17 cellular contexts compared by ENCODE assay signal in the genomic region with DNA sequence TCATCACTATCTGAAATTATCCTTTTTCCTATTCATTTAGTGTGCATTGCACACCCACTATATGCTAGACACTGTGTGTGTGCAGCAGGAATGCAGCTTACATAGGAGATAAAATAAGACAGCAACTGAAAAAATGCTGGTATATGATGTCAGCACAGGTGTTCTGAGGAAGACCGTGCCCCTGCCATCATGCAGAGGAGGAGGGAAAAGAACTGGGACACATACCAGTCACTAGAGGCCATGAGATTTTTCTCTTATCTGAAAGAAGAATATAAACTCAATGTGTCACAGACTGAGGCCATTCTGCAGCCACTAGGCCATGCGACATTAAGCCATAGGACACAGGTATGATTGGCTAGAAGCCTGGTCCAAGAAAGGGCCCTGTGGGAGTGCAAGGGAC.
DNase-seq lines count a peak whose midpoint lies in the region; ATAC-seq and TF ChIP-seq lines count a peak whose summit lies in the region.
"Had no signal": no experiment of that assay in that cellular context is flagged by ENCODE, and none has a peak within 500 bp of the region (broad histone marks: within the 10 kb centered on the region; RNA-seq: fewer than 3 reads in every experiment).

No MANE protein-coding gene starts in this region.

- ATAC-seq in HG03039 (IDR thresholded peaks at IDR 0.05; ENCODE audit: unreplicated experiment) = peak; percentile 20
- no peak for ATAC-seq in activated CD8-positive, alpha-beta T cell treated with anti-CD3 and anti-CD28 coated beads for 36 hours
- ATAC-seq: gastroesophageal sphincter, psoas muscle had no signal

- H3K9ac ChIP-seq in rectal smooth muscle tissue (ENCODE audit: low read length) = no peak overlapping the region

- intact Hi-C loops in activated CD8-positive, alpha-beta T cell treated with anti-CD3 and anti-CD28 coated beads for 36 hours (cut with micrococcal nuclease) = no loop called here

- no peaks in the 10 kb centered on the region for H3K9me3 Mint-ChIP-seq in activated naive CD4-positive, alpha-beta T cell treated with anti-CD3 and anti-CD28 coated beads, Interleukin-2, amount 50 U/mL, for 24 hours
- H3K9me3 Mint-ChIP-seq in activated CD8-positive, alpha-beta T cell treated with anti-CD3 and anti-CD28 coated beads for 36 hours = peaks cover 4% of the 10 kb centered on the region
- no peaks in the 10 kb centered on the region for H3K9me3 Mint-ChIP-seq in chondrocyte (ENCODE audit: low read depth)

- CTCF ChIA-PET in activated CD8-positive, alpha-beta T cell treated with anti-CD3 and anti-CD28 coated beads for 36 hours (lab: Charles Lee) = interaction anchor here (0.6 to 0.9 kb wide), 4 partner anchors 10 to 374 kb away, joined by 3 to 4 read pairs (median 4); no protein-coding TSS in a partner anchor
- CTCF ChIA-PET in GM10248 (lab: Yijun Ruan, JAX) = interaction anchor here (1.1 to 2.8 kb wide), 2 partner anchors 10 to 13 kb away, joined by 3 to 9 read pairs; no protein-coding TSS in a partner anchor

- no peak for DNase-seq in activated naive CD4-positive, alpha-beta T cell (lab: John Stamatoyannopoulos, UW)
- DNase-seq in activated CD8-positive, alpha-beta T cell treated with anti-CD3 and anti-CD28 coated beads for 36 hours = no peak
- DNase-seq in chondrocyte (ENCODE audit: low spot score) (no peak), GM10248 (ENCODE audit: extremely low spot score) (no peak)
- DNase-seq in stimulated activated CD8-positive, alpha-beta memory T cell treated with anti-CD3 and anti-CD28 coated beads, Interleukin-4, amount 100 ng/mL, for 48 hours = no peak
- DNase-seq: activated CD4-positive, CD25-positive, alpha-beta regulatory T cell; activated T-cell treated with anti-CD3 and anti-CD28 coated beads, Interleukin-2, amount 50 U/mL, for 1 hour; amygdala; left ventricle myocardium superior; MG63; NCI-H187; NCI-H526 treated with DMSO at 0.1 percent for 48 hours; psoas muscle had no signal

- H3K27ac ChIP-seq in rectal smooth muscle tissue (ENCODE audit: low read depth, low read length) = no peak overlapping the region
- H3K27ac ChIP-seq: gastroesophageal sphincter, psoas muscle had no signal

- H3K4me1 Mint-ChIP-seq in activated naive CD4-positive, alpha-beta T cell treated with anti-CD3 and anti-CD28 coated beads, Interleukin-2, amount 50 U/mL, for 24 hours = peaks cover 79% of the 10 kb centered on the region
- H3K4me1 Mint-ChIP-seq in activated CD8-positive, alpha-beta T cell treated with anti-CD3 and anti-CD28 coated beads for 36 hours (ENCODE audit: low read depth) = peaks cover 74% of the 10 kb centered on the region
- peaks cover 4% of the 10 kb centered on the region for H3K4me1 Mint-ChIP-seq in chondrocyte (ENCODE audit: low read depth)

- no peak overlapping the region for H3K4me3 Mint-ChIP-seq in activated naive CD4-positive, alpha-beta T cell treated with anti-CD3 and anti-CD28 coated beads, Interleukin-2, amount 50 U/mL, for 24 hours
- H3K4me3 Mint-ChIP-seq in activated CD8-positive, alpha-beta T cell treated with anti-CD3 and anti-CD28 coated beads for 36 hours = no peak overlapping the region
- H3K4me3 Mint-ChIP-seq in chondrocyte (ENCODE audit: unreplicated experiment) = no peak overlapping the region

- H3K27ac Mint-ChIP-seq in activated naive CD4-positive, alpha-beta T cell treated with anti-CD3 and anti-CD28 coated beads, Interleukin-2, amount 50 U/mL, for 24 hours = peak overlapping the region; percentile 48
- peak overlapping the region; percentile 36 for H3K27ac Mint-ChIP-seq in activated CD8-positive, alpha-beta T cell treated with anti-CD3 and anti-CD28 coated beads for 36 hours
- H3K27ac Mint-ChIP-seq in chondrocyte (ENCODE audit: unreplicated experiment) = no peak overlapping the region

- POLR2A ChIA-PET in activated CD8-positive, alpha-beta T cell treated with anti-CD3 and anti-CD28 coated beads for 36 hours (lab: Charles Lee) = interaction anchor here (1.9 kb wide), 1 partner anchor 195 kb away, joined by 5 read pairs; no protein-coding TSS in a partner anchor
- POLR2A ChIA-PET in GM10248 (lab: Yijun Ruan, JAX) = no interaction called here

- H3K4me1 ChIP-seq in rectal smooth muscle tissue (ENCODE audit: control insufficient read depth, insufficient read depth, low read length) = peaks cover 22% of the 10 kb centered on the region
- H3K4me1 ChIP-seq: gastroesophageal sphincter had no signal

- H3K27me3 Mint-ChIP-seq in activated naive CD4-positive, alpha-beta T cell treated with anti-CD3 and anti-CD28 coated beads, Interleukin-2, amount 50 U/mL, for 24 hours = no peaks in the 10 kb centered on the region
- no peaks in the 10 kb centered on the region for H3K27me3 Mint-ChIP-seq in activated CD8-positive, alpha-beta T cell treated with anti-CD3 and anti-CD28 coated beads for 36 hours
- no peaks in the 10 kb centered on the region for H3K27me3 Mint-ChIP-seq in chondrocyte (ENCODE audit: low read depth)

- no peak for TF ChIP-seq CTCF in activated CD8-positive, alpha-beta T cell treated with anti-CD3 and anti-CD28 coated beads for 36 hours (IDR thresholded peaks at IDR 0.05)
- no peak for TF ChIP-seq CTCF in chondrocyte (IDR thresholded peaks at IDR 0.05)
- TF ChIP-seq CTCF in GM10248 (IDR thresholded peaks at IDR 0.05; ENCODE audit: control extremely low read depth, extremely low read depth, low read depth, missing control alignments) = no peak

- H3K36me3 ChIP-seq in rectal smooth muscle tissue (ENCODE audit: control insufficient read depth, insufficient read depth, low read length) = no peaks in the 10 kb centered on the region
- H3K36me3 ChIP-seq: gastroesophageal sphincter, MG63 had no signal

- H3K27me3 ChIP-seq in rectal smooth muscle tissue (ENCODE audit: control insufficient read depth, insufficient read depth, low read length) = no peaks in the 10 kb centered on the region
- H3K27me3 ChIP-seq: gastroesophageal sphincter, MG63 had no signal

- no peaks in the 10 kb centered on the region for H3K36me3 Mint-ChIP-seq in activated naive CD4-positive, alpha-beta T cell treated with anti-CD3 and anti-CD28 coated beads, Interleukin-2, amount 50 U/mL, for 24 hours
- peaks cover 8% of the 10 kb centered on the region for H3K36me3 Mint-ChIP-seq in activated CD8-positive, alpha-beta T cell treated with anti-CD3 and anti-CD28 coated beads for 36 hours (ENCODE audit: low read depth)
- no peaks in the 10 kb centered on the region for H3K36me3 Mint-ChIP-seq in chondrocyte (ENCODE audit: low read depth)

- H3K4me3 ChIP-seq in rectal smooth muscle tissue (ENCODE audit: low read length) = peak overlapping the region; percentile 26
- H3K4me3 ChIP-seq: gastroesophageal sphincter, MG63, psoas muscle had no signal
